13 cellular contexts compared by ENCODE assay signal in the genomic region with DNA sequence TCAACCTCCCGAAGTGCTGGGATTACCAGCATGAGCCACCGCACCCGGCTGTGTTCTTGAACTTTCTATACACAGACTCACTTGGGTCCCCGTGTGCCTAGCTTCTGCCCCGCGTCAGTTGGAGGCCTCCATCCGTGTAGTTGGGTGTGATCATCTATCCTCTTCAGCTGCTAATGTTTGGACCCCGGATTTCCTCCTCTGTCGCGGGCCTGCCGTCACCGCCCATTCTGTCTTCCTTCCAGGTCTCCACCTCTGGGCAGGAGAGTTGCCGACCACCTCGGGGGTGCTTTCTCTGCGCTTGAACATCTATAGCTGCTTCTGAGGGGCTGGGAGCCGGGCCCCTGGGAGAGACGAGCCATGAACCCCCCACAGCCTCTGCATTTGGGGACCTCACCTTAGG. TPM values are rescaled to one million over a fixed set of nuclear protein-coding genes. Genes with fewer than 3 reads are reported as not detected.
A peak's percentile ranks its signal among the peaks of the same experiment; 100 is the strongest.
DNase-seq lines count a peak whose midpoint lies in the region; ATAC-seq and TF ChIP-seq lines count a peak whose summit lies in the region.
"Had no signal": no experiment of that assay in that cellular context is flagged by ENCODE, and none has a peak within 500 bp of the region (broad histone marks: within the 10 kb centered on the region; RNA-seq: fewer than 3 reads in every experiment).

No MANE protein-coding gene starts in this region.

- TF ChIP-seq CTCF in right atrium auricular region (IDR thresholded peaks at IDR 0.05) (no peak), chondrocyte (IDR thresholded peaks at IDR 0.05) (no peak), upper lobe of right lung (IDR thresholded peaks at IDR 0.05) (no peak)

- intact Hi-C loops in Right ventricle myocardium inferior (cut with DNase I) = loop anchor here (10.0 kb wide), 1 partner anchor 251 kb away; no protein-coding TSS in a partner anchor
- intact Hi-C loops in upper lobe of right lung (cut with DNase I) = no loop called here

- H3K27ac ChIP-seq in right atrium auricular region (peak overlapping the region; percentile 34 to 44), upper lobe of right lung (peak overlapping the region; percentile 70), SJCRH30 (no peak overlapping the region)

- in situ Hi-C loops in KBM-7 (cut with MboI; ENCODE audit: low pct_unique_long_range_greater_than_20kb, low sequenced_read_pairs) = no loop called here

- H3K36me3 ChIP-seq in right atrium auricular region (peaks cover 14% of the 10 kb centered on the region), upper lobe of right lung (peaks cover 33% of the 10 kb centered on the region), SJCRH30 (peaks cover 13% of the 10 kb centered on the region)

- peaks cover 0 to 79% of the 10 kb centered on the region in 2 donors for H3K4me1 ChIP-seq in right atrium auricular region
- H3K4me1 ChIP-seq in upper lobe of right lung = peaks cover 85% of the 10 kb centered on the region
- peaks cover 14% of the 10 kb centered on the region for H3K4me1 ChIP-seq in SJCRH30

- no peak overlapping the region for H3K4me3 Mint-ChIP-seq in chondrocyte (ENCODE audit: unreplicated experiment)
- peak overlapping the region; percentile 58 for H3K4me3 Mint-ChIP-seq in natural killer cell treated with Interleukin-12 subunit alpha and Interleukin-12 subunit beta and Interleukin-15 and Interleukin-18, amount 100 ng/mL, for 72 hours
- H3K4me3 Mint-ChIP-seq: type B pancreatic cell had no signal

- H3K4me1 Mint-ChIP-seq in chondrocyte (ENCODE audit: low read depth) = peaks cover 68% of the 10 kb centered on the region
- peaks cover 26 to 40% of the 10 kb centered on the region in 2 donors for H3K4me1 Mint-ChIP-seq in natural killer cell treated with Interleukin-12 subunit alpha and Interleukin-12 subunit beta and Interleukin-15 and Interleukin-18, amount 100 ng/mL, for 72 hours (ENCODE audit: low read depth in 2 of 2)

- H3K27ac Mint-ChIP-seq in chondrocyte (ENCODE audit: unreplicated experiment) = peak overlapping the region; percentile 75
- peak overlapping the region; percentile 82 to 84 for H3K27ac Mint-ChIP-seq in natural killer cell treated with Interleukin-12 subunit alpha and Interleukin-12 subunit beta and Interleukin-15 and Interleukin-18, amount 100 ng/mL, for 72 hours

- H3K9me3 ChIP-seq in right atrium auricular region = no peaks in the 10 kb centered on the region
- H3K9me3 ChIP-seq in upper lobe of right lung = no peaks in the 10 kb centered on the region
- no peaks in the 10 kb centered on the region for H3K9me3 ChIP-seq in SJCRH30 (replicated peaks)

- ATAC-seq in Right ventricle myocardium inferior (no peak), upper lobe of right lung (no peak)
- ATAC-seq in natural killer cell treated with Interleukin-12 subunit alpha and Interleukin-12 subunit beta and Interleukin-15 and Interleukin-18, amount 100 ng/mL, for 72 hours = no peak

- H3K9me3 Mint-ChIP-seq in chondrocyte (ENCODE audit: low read depth) = no peaks in the 10 kb centered on the region
- H3K9me3 Mint-ChIP-seq in natural killer cell treated with Interleukin-12 subunit alpha and Interleukin-12 subunit beta and Interleukin-15 and Interleukin-18, amount 100 ng/mL, for 72 hours = no peaks in the 10 kb centered on the region
- H3K9me3 Mint-ChIP-seq: activated T-cell treated with anti-CD3 and anti-CD28 coated beads, Interleukin-2, amount 50 U/mL, for 72 hours; nephron; type B pancreatic cell had no signal

- H3K4me3 ChIP-seq in right atrium auricular region (no peak overlapping the region), upper lobe of right lung (no peak overlapping the region), SJCRH30 (no peak overlapping the region)

- DNase-seq in right atrium auricular region (ENCODE audit: low spot score) = no peak
- DNase-seq in Right ventricle myocardium inferior (ENCODE audit: missing footprints) = no peak
- no peak for DNase-seq in chondrocyte (ENCODE audit: low spot score)
- no peak for DNase-seq in natural killer cell treated with Interleukin-12 subunit alpha and Interleukin-12 subunit beta and Interleukin-15 and Interleukin-18, amount 100 ng/mL, for 72 hours (ENCODE audit: low spot score)
- no peak for DNase-seq in upper lobe of right lung
- DNase-seq in SJCRH30 = no peak
- DNase-seq in cerebellar cortex (ENCODE audit: low spot score) = no peak
- no peak for DNase-seq in KBM-7
- DNase-seq: DMS79 treated with DMSO at 0.1 percent for 48 hours, NCI-H1436 had no signal

- no peaks in the 10 kb centered on the region for H3K27me3 Mint-ChIP-seq in chondrocyte (ENCODE audit: low read depth)
- H3K27me3 Mint-ChIP-seq in natural killer cell treated with Interleukin-12 subunit alpha and Interleukin-12 subunit beta and Interleukin-15 and Interleukin-18, amount 100 ng/mL, for 72 hours = peaks cover 18 to 21% of the 10 kb centered on the region in 2 donors

- H3K27me3 ChIP-seq in right atrium auricular region (no peaks in the 10 kb centered on the region), upper lobe of right lung (no peaks in the 10 kb centered on the region), SJCRH30 (no peaks in the 10 kb centered on the region)

- peaks cover 24% of the 10 kb centered on the region for H3K36me3 Mint-ChIP-seq in chondrocyte (ENCODE audit: low read depth)
- H3K36me3 Mint-ChIP-seq in natural killer cell treated with Interleukin-12 subunit alpha and Interleukin-12 subunit beta and Interleukin-15 and Interleukin-18, amount 100 ng/mL, for 72 hours = no peaks in the 10 kb centered on the region
- H3K36me3 Mint-ChIP-seq: type B pancreatic cell had no signal

RNA-seq across cellular contexts. Expression of a gene that starts 5.5 kb away (rescaled TPM):
- total RNA-seq in right atrium auricular region = 10 to 100 TPM; 20.7 to 34.8 TPM
- total RNA-seq in Right ventricle myocardium inferior = 17.7 TPM
- total RNA-seq in chondrocyte = 155 to 167 TPM (median 156 TPM) in 3 replicates
- total RNA-seq in natural killer cell treated with Interleukin-12 subunit alpha and Interleukin-12 subunit beta and Interleukin-15 and Interleukin-18, amount 100 ng/mL, for 72 hours = 1 to 10 TPM; 1.9 to 3.5 TPM
- total RNA-seq in upper lobe of right lung = 73.9 TPM
- 11.9 and 12.4 TPM in 2 replicates for total RNA-seq in SJCRH30 (2014; rRNA removed; shearing (Covaris generic))

RNA-seq across cellular contexts. Expression of a gene that starts 14.1 kb away (rescaled TPM):
- total RNA-seq in right atrium auricular region (not detected), Right ventricle myocardium inferior (0.60 TPM), chondrocyte (not detected in 3 replicates), upper lobe of right lung (2.5 TPM)
- not detected for total RNA-seq in natural killer cell treated with Interleukin-12 subunit alpha and Interleukin-12 subunit beta and Interleukin-15 and Interleukin-18, amount 100 ng/mL, for 72 hours
- not detected in 2 replicates for total RNA-seq in SJCRH30 (2014; rRNA removed; shearing (Covaris generic))
- total RNA-seq: activated T-cell treated with anti-CD3 and anti-CD28 coated beads, Interleukin-2, amount 50 U/mL, for 72 hours had no signal

RNA-seq across cellular contexts. Expression of a gene that starts 42.8 kb away (rescaled TPM):
- total RNA-seq in right atrium auricular region = 10 to 100 TPM; 17.7 to 29.0 TPM
- total RNA-seq in Right ventricle myocardium inferior = 26.7 TPM
- 32.0 to 35.9 TPM (median 34.8 TPM) in 3 replicates for total RNA-seq in chondrocyte
- total RNA-seq in natural killer cell treated with Interleukin-12 subunit alpha and Interleukin-12 subunit beta and Interleukin-15 and Interleukin-18, amount 100 ng/mL, for 72 hours = 100 to 1,000 TPM in 1 of 2 donors, 10 to 100 TPM in 1; 85.5 to 142 TPM
- total RNA-seq in upper lobe of right lung = 64.4 TPM
- total RNA-seq in SJCRH30 (2014; rRNA removed; shearing (Covaris generic)) = 25.1 and 34.1 TPM in 2 replicates

RNA-seq across cellular contexts. Expression of a gene that starts 46.6 kb away (rescaled TPM):
- 1 to 10 TPM; 4.2 to 5.8 TPM for total RNA-seq in right atrium auricular region
- 10.3 TPM for total RNA-seq in Right ventricle myocardium inferior
- 7.0 to 14.2 TPM (median 13.5 TPM) in 3 replicates for total RNA-seq in chondrocyte
- total RNA-seq in natural killer cell treated with Interleukin-12 subunit alpha and Interleukin-12 subunit beta and Interleukin-15 and Interleukin-18, amount 100 ng/mL, for 72 hours = under 1 TPM; 0.38 to 0.53 TPM
- 17.0 TPM for total RNA-seq in upper lobe of right lung
- 28.9 and 30.9 TPM in 2 replicates for total RNA-seq in SJCRH30 (2014; rRNA removed; shearing (Covaris generic))
